20 cellular contexts compared by ENCODE assay signal in genomic region chr3:29755416-29755815, GRCh38.
"Had no signal": no experiment of that assay in that cellular context is flagged by ENCODE, and none has a peak within 500 bp of the region (broad histone marks: within the 10 kb centered on the region; RNA-seq: fewer than 3 reads in every experiment).

No MANE protein-coding gene starts in this region.

- H3K9me3 ChIP-seq: body of pancreas, spleen, testis, upper lobe of right lung had no signal

- ATAC-seq: body of pancreas, upper lobe of right lung had no signal

- H3K36me3 Mint-ChIP-seq: activated CD4-positive, alpha-beta memory T cell treated with anti-CD3 and anti-CD28 coated beads for 36 hours; activated naive CD8-positive, alpha-beta T cell treated with anti-CD3 and anti-CD28 coated beads, Interleukin-2, amount 10 ng/mL, durations not matched to agents 7 days and 5 days had no signal

- H3K4me1 Mint-ChIP-seq: activated naive CD8-positive, alpha-beta T cell treated with anti-CD3 and anti-CD28 coated beads, Interleukin-2, amount 10 ng/mL, durations not matched to agents 7 days and 5 days had no signal

- H3K36me3 ChIP-seq: spleen, upper lobe of right lung had no signal

- DNase-seq: activated CD4-positive, alpha-beta memory T cell treated with anti-CD3 and anti-CD28 coated beads for 36 hours; activated CD4-positive, alpha-beta T cell treated with anti-CD3 and anti-CD28 coated beads for 48 hours; activated naive CD4-positive, alpha-beta T cell treated with anti-CD3 and anti-CD28 coated beads for 36 hours; activated naive CD8-positive, alpha-beta T cell treated with anti-CD3 and anti-CD28 coated beads, Interleukin-2, amount 10 ng/mL, durations not matched to agents 7 days and 5 days; activated T-cell treated with anti-CD3 and anti-CD28 coated beads, Interleukin-2, amount 50 U/mL, for 48 hours; amygdala; body of pancreas; dermis blood vessel endothelial cell; effector CD8-positive, alpha-beta T cell; erythroblast; head of caudate nucleus; hypothalamus; occipital lobe; retina; spleen; stimulated activated CD4-positive, alpha-beta T cell treated with anti-CD3 and anti-CD28 coated beads, Interleukin-4, amount 100 ng/mL, for 1 hour; stimulated activated naive CD4-positive, alpha-beta T cell; testis; upper lobe of right lung had no signal

- H3K27me3 ChIP-seq: body of pancreas, spleen, testis, upper lobe of right lung had no signal

- H3K4me3 ChIP-seq: body of pancreas, spleen, testis, upper lobe of right lung had no signal

- H3K27ac Mint-ChIP-seq: activated CD4-positive, alpha-beta memory T cell treated with anti-CD3 and anti-CD28 coated beads for 36 hours; activated naive CD4-positive, alpha-beta T cell treated with anti-CD3 and anti-CD28 coated beads for 36 hours; activated naive CD8-positive, alpha-beta T cell treated with anti-CD3 and anti-CD28 coated beads, Interleukin-2, amount 10 ng/mL, durations not matched to agents 7 days and 5 days had no signal

- H3K9me3 Mint-ChIP-seq: activated CD4-positive, alpha-beta memory T cell treated with anti-CD3 and anti-CD28 coated beads for 36 hours; activated naive CD4-positive, alpha-beta T cell treated with anti-CD3 and anti-CD28 coated beads for 36 hours; activated naive CD8-positive, alpha-beta T cell treated with anti-CD3 and anti-CD28 coated beads, Interleukin-2, amount 10 ng/mL, durations not matched to agents 7 days and 5 days; nephron had no signal

- H3K4me3 Mint-ChIP-seq: activated CD4-positive, alpha-beta memory T cell treated with anti-CD3 and anti-CD28 coated beads for 36 hours; activated naive CD4-positive, alpha-beta T cell treated with anti-CD3 and anti-CD28 coated beads for 36 hours; activated naive CD8-positive, alpha-beta T cell treated with anti-CD3 and anti-CD28 coated beads, Interleukin-2, amount 10 ng/mL, durations not matched to agents 7 days and 5 days; nephron had no signal

- H3K27me3 Mint-ChIP-seq: activated CD4-positive, alpha-beta memory T cell treated with anti-CD3 and anti-CD28 coated beads for 36 hours had no signal

- H3K27ac ChIP-seq: body of pancreas, spleen, testis, upper lobe of right lung had no signal
